20 cellular contexts compared by ENCODE assay signal in genomic region chr1:234435620-234436019, GRCh38. TPM values are rescaled to one million over a fixed set of nuclear protein-coding genes. Genes with fewer than 3 reads are reported as not detected.
DNase-seq lines count a peak whose midpoint lies in the region; ATAC-seq and TF ChIP-seq lines count a peak whose summit lies in the region.
"Had no signal": no experiment of that assay in that cellular context is flagged by ENCODE, and none has a peak within 500 bp of the region (broad histone marks: within the 10 kb centered on the region; RNA-seq: fewer than 3 reads in every experiment).

No MANE protein-coding gene starts in this region.

- CTCF ChIA-PET in IMR-90 (lab: Yijun Ruan, JAX) = interaction anchor here (0.6 kb wide), 1 partner anchor 520 kb away, joined by 3 read pairs; no protein-coding TSS in a partner anchor

- H3K4ac ChIP-seq in IMR-90 (ENCODE audit: low read depth, low read length) = no peak overlapping the region

- no peaks in the 10 kb centered on the region; a peak in 1 of 4 replicates for H3K79me1 ChIP-seq in IMR-90 (ENCODE audit: low read depth in 1 of 2, low read length in 2 of 2)

- peaks cover 11% of the 10 kb centered on the region for H3K9me3 Mint-ChIP-seq in neural crest cell

- no peak overlapping the region for H3K14ac ChIP-seq in IMR-90 (replicated peaks; ENCODE audit: low read depth, low read length)

- H3K27ac Mint-ChIP-seq in neural crest cell (ENCODE audit: unreplicated experiment) = peak overlapping the region; percentile 20
- H3K27ac Mint-ChIP-seq: CD8-positive, alpha-beta memory T cell; IgD-negative memory B cell had no signal

- H3K27ac ChIP-seq in IMR-90 (ENCODE audit: insufficient read depth, low read length) = no peak overlapping the region
- H3K27ac ChIP-seq in suprapubic skin = no peak overlapping the region
- H3K27ac ChIP-seq: C4-2B, SJCRH30 had no signal

- peaks cover 4% of the 10 kb centered on the region; the same call in 1 of the 2 replicates for H3K9me1 ChIP-seq in IMR-90 (ENCODE audit: insufficient read depth, low read length)

- no peak for TF ChIP-seq EP300 in suprapubic skin (IDR thresholded peaks at IDR 0.05)

- H2BK20ac ChIP-seq in IMR-90 (ENCODE audit: low read depth, low read length) = 0 out of 2 replicates have a peak overlapping the region, but pooled peaks have one; percentile 5

- H2BK15ac ChIP-seq in IMR-90 (ENCODE audit: low read depth, low read length) = no peak overlapping the region

- H3K4me3 Mint-ChIP-seq in neural crest cell = no peak overlapping the region
- H3K4me3 Mint-ChIP-seq: CD8-positive, alpha-beta memory T cell; IgD-negative memory B cell had no signal

- H3K18ac ChIP-seq in IMR-90 (ENCODE audit: low read depth, low read length) = no peak overlapping the region

- dilution Hi-C loops in IMR-90 (cut with HindIII; ENCODE audit: low sequenced_read_pairs, unreplicated experiment) = no loop called here

- H3K27me3 Mint-ChIP-seq in neural crest cell (ENCODE audit: low read depth) = no peaks in the 10 kb centered on the region
- H3K27me3 Mint-ChIP-seq: CD8-positive, alpha-beta memory T cell; IgD-negative memory B cell had no signal

- no peak for TF ChIP-seq RAD21 in IMR-90 (IDR thresholded peaks at IDR 0.05; ENCODE audit: low read length)

- TF ChIP-seq CTCF in IMR-90 (conservative IDR thresholded peaks at IDR 0.05; ENCODE audit: low read depth, low read length) (no peak), neural crest cell (conservative IDR thresholded peaks at IDR 0.05) (no peak), suprapubic skin (IDR thresholded peaks at IDR 0.05) (no peak), GM20000 (IDR thresholded peaks at IDR 0.05; ENCODE audit: extremely low read depth, missing control alignments) (no peak)

- DNase-seq in ELF-1 (ENCODE audit: low read depth, low spot score) = peak; percentile 23
- DNase-seq in IMR-90 = no peak
- DNase-seq in amniotic epithelial cell (ENCODE audit: low read depth) = peak; percentile 8
- DNase-seq in neural crest cell (ENCODE audit: low read depth, low spot score) = no peak
- no peak for DNase-seq in NCI-H774 (lab: John Stamatoyannopoulos, UW)
- no peak for DNase-seq in suprapubic skin (ENCODE audit: low spot score in 2 of 2)
- DNase-seq in GM20000 (ENCODE audit: low spot score) = no peak
- DNase-seq: CD8-positive, alpha-beta memory T cell; DMS79 treated with DMSO at 0.1 percent for 48 hours; HCEC 1CT; NCI-H1092; NCI-H1417 treated with DMSO at 0.1 percent for 48 hours; NCI-H1694 treated with DMSO at 0.1 percent for 48 hours; NCI-H2081; NCI-H524; NCI-H748 treated with DMSO at 0.1 percent for 48 hours; SJCRH30 had no signal

- H3K23ac ChIP-seq in IMR-90 (ENCODE audit: low read depth, low read length) = no peak overlapping the region

- H3K9ac ChIP-seq in IMR-90 (ENCODE audit: low read depth, low read length) = no peak overlapping the region

- no TSS peak for BruUV-seq in IMR-90 (replicated peaks; lab: Mats Ljungman, UMichigan)

- H3K9me3 ChIP-seq in IMR-90 (ENCODE audit: control insufficient read depth, insufficient read depth, low read length) = no peaks in the 10 kb centered on the region; the same call in 1 of the 2 replicates
- H3K9me3 ChIP-seq in suprapubic skin = no peaks in the 10 kb centered on the region
- H3K9me3 ChIP-seq: SJCRH30 had no signal

- H2AK5ac ChIP-seq in IMR-90 (ENCODE audit: low read depth, low read length) = no peak overlapping the region

- no peak for ATAC-seq in IMR-90 (ENCODE audit: low read depth)
- no peak for ATAC-seq in GM18519 (IDR thresholded peaks at IDR 0.05; ENCODE audit: low FRiP score, unreplicated experiment)

- H4K5ac ChIP-seq in IMR-90 (ENCODE audit: low read depth, low read length) = no peak overlapping the region

- no peak overlapping the region for H3K4me2 ChIP-seq in IMR-90 (ENCODE audit: low read depth, low read length)

- in situ Hi-C loops in IMR-90 (cut with MboI; ENCODE audit: low sequenced_read_pairs) = no loop called here

- H3K36me3 ChIP-seq in IMR-90 (ENCODE audit: control insufficient read depth, insufficient read depth, low read length) = peaks cover 3% of the 10 kb centered on the region
- peaks cover 31% of the 10 kb centered on the region for H3K36me3 ChIP-seq in suprapubic skin

- H3K4me1 ChIP-seq in IMR-90 (ENCODE audit: control insufficient read depth, insufficient read depth, low read length) = no peaks in the 10 kb centered on the region
- no peaks in the 10 kb centered on the region for H3K4me1 ChIP-seq in suprapubic skin
- H3K4me1 ChIP-seq: SJCRH30 had no signal

- WGBS in IMR-90 (ENCODE audit: extremely low coverage in 2 of 2, insufficient read length in 1 of 2), 2 experiments = no CpG with 5 or more reads among the region's 8 CpGs
- WGBS in suprapubic skin = 74% methylated on average over 8 of the region's 8 CpGs

- H2AK9ac ChIP-seq in IMR-90 (replicated peaks; ENCODE audit: low read depth, low read length, poor library complexity) = no peak overlapping the region

- H2AFZ ChIP-seq in IMR-90 (replicated peaks; ENCODE audit: low read length, poor library complexity) = no peak overlapping the region

- no peak overlapping the region for H2BK120ac ChIP-seq in IMR-90 (ENCODE audit: low read depth, low read length)

- no peak overlapping the region for H4K8ac ChIP-seq in IMR-90 (ENCODE audit: low read depth in 2 of 2, low read length in 2 of 2)

- no peak overlapping the region for H4K91ac ChIP-seq in IMR-90 (ENCODE audit: insufficient read depth, low read depth, low read length)

- H3K27me3 ChIP-seq in IMR-90 (ENCODE audit: control insufficient read depth, insufficient read depth, low read length) (no peaks in the 10 kb centered on the region), suprapubic skin (no peaks in the 10 kb centered on the region)
- H3K27me3 ChIP-seq: SJCRH30 had no signal

- peaks cover 8% of the 10 kb centered on the region for H3K4me1 Mint-ChIP-seq in neural crest cell

- POLR2A ChIA-PET in IMR-90 (lab: Charles Lee; ENCODE audit: unreplicated experiment) = no interaction called here

- no peak overlapping the region for H2BK5ac ChIP-seq in IMR-90 (ENCODE audit: low read depth, low read length, poor library complexity, severe bottlenecking)

- peaks cover 36% of the 10 kb centered on the region for H3K36me3 Mint-ChIP-seq in neural crest cell (ENCODE audit: low read depth)

- H3K56ac ChIP-seq in IMR-90 (ENCODE audit: extremely low read depth, insufficient read depth, low read length) = no peak overlapping the region

- no peaks in the 10 kb centered on the region for H4K20me1 ChIP-seq in IMR-90 (ENCODE audit: insufficient read depth, low read length)

- TF ChIP-seq POLR2A in IMR-90 (IDR thresholded peaks at IDR 0.05; ENCODE audit: low read depth, low read length) (no peak), suprapubic skin (IDR thresholded peaks at IDR 0.05) (no peak)

- intact Hi-C loops in IMR-90 (cut with micrococcal nuclease) = no loop called here

- H3K4me3 ChIP-seq in IMR-90 (ENCODE audit: insufficient read depth, low read depth, low read length) (no peak overlapping the region), suprapubic skin (no peak overlapping the region)
- H3K4me3 ChIP-seq: SJCRH30 had no signal

TF ChIP-seq in IMR-90, 13 proteins besides CTCF, POLR2A, EP300 and RAD21:
- TF ChIP-seq ELK1 (IDR thresholded peaks at IDR 0.05; ENCODE audit: borderline replicate concordance, low read depth, low read length) (no peak), RFX5 (IDR thresholded peaks at IDR 0.05; ENCODE audit: low read depth, low read length) (no peak), USF2 (IDR thresholded peaks at IDR 0.05; ENCODE audit: low read depth, low read length) (no peak), NFE2L2 (IDR thresholded peaks at IDR 0.05; ENCODE audit: low read depth, low read length) (no peak), MAZ (IDR thresholded peaks at IDR 0.05; ENCODE audit: borderline replicate concordance, low read depth, low read length) (no peak), CHD1 (IDR thresholded peaks at IDR 0.05; ENCODE audit: low read depth, low read length) (no peak), MXI1 (IDR thresholded peaks at IDR 0.05; ENCODE audit: borderline replicate concordance, low read depth, low read length) (no peak), MAFK (IDR thresholded peaks at IDR 0.05; ENCODE audit: low read depth, low read length) (no peak), BHLHE40 (IDR thresholded peaks at IDR 0.05; ENCODE audit: low read depth, low read length) (no peak), CEBPB (IDR thresholded peaks at IDR 0.05; ENCODE audit: low read depth, low read length) (no peak), SMC3 (IDR thresholded peaks at IDR 0.05; ENCODE audit: low read depth, low read length) (no peak), RCOR1 (IDR thresholded peaks at IDR 0.05; ENCODE audit: insufficient replicate concordance, low read length) (no peak), FOS (IDR thresholded peaks at IDR 0.05; ENCODE audit: low read depth, low read length) (no peak)
TF ChIP-seq in IMR-90: peak in this region for 0.

RNA-seq across cellular contexts. Expression of gene TARBP1, which starts 43.4 kb away (rescaled TPM):
- total RNA-seq in IMR-90 (2012; rRNA removed) = 10.6 and 12.8 TPM in 2 replicates
- 16.0 and 17.7 TPM in 2 replicates for polyA plus RNA-seq in IMR-90 (2012; rRNA removed)
- polyA plus RNA-seq in IMR-90 (2012; cell fraction: cytosol; rRNA removed) = 2.9 and 4.6 TPM in 2 replicates
- polyA plus RNA-seq in IMR-90 (2012; cell fraction: nucleus; rRNA removed; ENCODE audit: low replicate concordance) = 20.3 and 133 TPM in 2 replicates
- total RNA-seq in neural crest cell = 30.2 and 33.3 TPM in 2 replicates
- total RNA-seq in suprapubic skin = 10 to 100 TPM; 21.1 to 78.2 (median 23.5) TPM

Comparison
In these comparisons a context has a peak if more than half of its experiments do, and no peak if none do; other contexts are left out.
1. DNase-seq: peak in ELF-1 (single experiment) and amniotic epithelial cell (single experiment); none in IMR-90 (single experiment), neural crest cell (single experiment), NCI-H774 (single experiment), suprapubic skin (0 of 2) and GM20000 (single experiment).